19 cellular contexts compared by ENCODE assay signal in the genomic region with DNA sequence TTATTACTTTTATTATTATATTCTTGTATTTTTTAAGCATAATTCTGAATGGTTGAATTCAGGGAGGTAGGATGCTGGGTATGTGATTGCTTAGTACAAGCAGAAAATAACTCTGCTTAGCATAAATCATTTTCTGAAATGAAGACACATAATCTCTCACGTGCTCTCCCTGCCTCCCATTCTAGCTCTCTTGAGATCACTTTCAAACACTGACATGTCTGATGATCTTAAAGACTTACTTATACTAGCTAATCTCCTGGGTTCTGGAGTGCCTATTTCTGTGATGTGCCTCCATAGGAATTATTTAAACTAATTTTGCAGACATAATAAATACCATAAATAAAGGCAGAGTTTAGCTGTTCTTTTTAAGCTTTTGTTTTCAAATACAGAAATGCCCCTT.
A peak's percentile ranks its signal among the peaks of the same experiment; 100 is the strongest.
DNase-seq lines count a peak whose midpoint lies in the region; FAIRE-seq and TF ChIP-seq lines count a peak whose summit lies in the region.
"Had no signal": no experiment of that assay in that cellular context is flagged by ENCODE, and none has a peak within 500 bp of the region (broad histone marks: within the 10 kb centered on the region; RNA-seq: fewer than 3 reads in every experiment).

No MANE protein-coding gene starts in this region.

- DNase-seq in D341Med (ENCODE audit: low spot score): peak; percentile 5
- DNase-seq in D721Med (ENCODE audit: insufficient read length, low spot score): no peak
- peak; percentile 13 for DNase-seq in NCI-H524 treated with DMSO at 0.1 percent for 48 hours (lab: John Stamatoyannopoulos, UW)
- peak; percentile 3 for DNase-seq in myocyte (ENCODE audit: low read depth)
- DNase-seq in effector CD4-positive, alpha-beta T cell: no peak
- no peak for DNase-seq in 8988T
- no peak for DNase-seq in T-helper 9 cell
- no peak for DNase-seq in stimulated activated CD4-positive, alpha-beta T cell treated with anti-CD3 and anti-CD28 coated beads, Interleukin-2, amount 100 ng/mL, for 24 hours
- DNase-seq: Caco-2; CD4-positive, CD25-positive, alpha-beta regulatory T cell; CD8-positive, alpha-beta T cell; DMS53; DMS79 treated with DMSO at 0.1 percent for 48 hours; GF-D8; GM23248; H7; HCEC 1CT had no signal

- no peak for TF ChIP-seq CTCF in D721Med (IDR thresholded peaks at IDR 0.05; ENCODE audit: insufficient read depth, missing control alignments)

- peak; percentile 11 for FAIRE-seq in D721Med (lab: Jason Lieb, UNC)
- FAIRE-seq: GM12892, H1 had no signal

Comparison
In these comparisons a context has a peak if more than half of its experiments do, and no peak if none do; other contexts are left out.
1. DNase-seq: peak in D341Med (single experiment), NCI-H524 treated with DMSO at 0.1 percent for 48 hours (single experiment) and myocyte (single experiment); none in D721Med (single experiment), effector CD4-positive, alpha-beta T cell (single experiment), 8988T (single experiment), T-helper 9 cell (single experiment) and stimulated activated CD4-positive, alpha-beta T cell treated with anti-CD3 and anti-CD28 coated beads, Interleukin-2, amount 100 ng/mL, for 24 hours (0 of 2).